In genomic region chrX:154719132-154719675, GRCh38 we compare ENCODE assay signal across 9 cellular contexts. TPM values are rescaled to one million over a fixed set of nuclear protein-coding genes. Genes with fewer than 3 reads are reported as not detected.
A peak's percentile ranks its signal among the peaks of the same experiment; 100 is the strongest.
DNase-seq lines count a peak whose midpoint lies in the region; ATAC-seq, FAIRE-seq and TF ChIP-seq lines count a peak whose summit lies in the region.
"Had no signal": no experiment of that assay in that cellular context is flagged by ENCODE, and none has a peak within 500 bp of the region (broad histone marks: within the 10 kb centered on the region; RNA-seq: fewer than 3 reads in every experiment).

No MANE protein-coding gene starts in this region.

- no peaks in the 10 kb centered on the region for H3K36me3 Mint-ChIP-seq in astrocyte (ENCODE audit: low read depth, unreplicated experiment)

- no peak overlapping the region for H3K4me3 Mint-ChIP-seq in astrocyte (ENCODE audit: unreplicated experiment)

- peaks cover 4% of the 10 kb centered on the region for H3K9me3 Mint-ChIP-seq in astrocyte (ENCODE audit: unreplicated experiment)

- ATAC-seq in Panc1: no peak
- ATAC-seq in GM21737 (IDR thresholded peaks at IDR 0.05; ENCODE audit: unreplicated experiment): no peak

- DNase-seq in GDM1 (lab: John Stamatoyannopoulos, UW): peak; percentile 50
- no peak for DNase-seq in Panc1 (ENCODE audit: low read depth, low spot score)
- DNase-seq in astrocyte (ENCODE audit: low read depth): peak; percentile 81
- DNase-seq in WERI-Rb-1: no peak
- no peak for DNase-seq in BE2C
- no peak for DNase-seq in NCI-H748 treated with DMSO at 0.1 percent for 48 hours (lab: John Stamatoyannopoulos, UW)

- CTCF ChIA-PET in Panc1 (lab: Charles Lee): interaction anchor here (1.6 kb wide), 1 partner anchor 29 kb away, joined by 4 read pairs; no protein-coding TSS in a partner anchor

- no peak for TF ChIP-seq CTCF in Panc1 (IDR thresholded peaks at IDR 0.05)
- TF ChIP-seq CTCF in astrocyte (IDR thresholded peaks at IDR 0.05; ENCODE audit: insufficient read depth, low read depth, low read length): no peak
- TF ChIP-seq CTCF in neutrophil (IDR thresholded peaks at IDR 0.05): no peak
- TF ChIP-seq CTCF in WERI-Rb-1 (IDR thresholded peaks at IDR 0.05; ENCODE audit: low read depth, low read length): no peak
- no peak for TF ChIP-seq CTCF in BE2C (IDR thresholded peaks at IDR 0.05; ENCODE audit: low read depth, low read length)

- no peaks in the 10 kb centered on the region for H3K9me3 ChIP-seq in Panc1 (ENCODE audit: control insufficient read depth, insufficient read depth, low read depth, low read length)
- no peaks in the 10 kb centered on the region for H3K9me3 ChIP-seq in astrocyte (ENCODE audit: insufficient read depth, low read depth, low read length)
- no peaks in the 10 kb centered on the region for H3K9me3 ChIP-seq in neutrophil
- H3K9me3 ChIP-seq in WERI-Rb-1 (ENCODE audit: severe bottlenecking): no peaks in the 10 kb centered on the region
- H3K9me3 ChIP-seq in BE2C: no peaks in the 10 kb centered on the region

- peak overlapping the region; percentile 68 for H3K27ac Mint-ChIP-seq in astrocyte (ENCODE audit: unreplicated experiment)

- intact Hi-C loops in Panc1 (cut with micrococcal nuclease; ENCODE audit: unreplicated experiment): no loop called here

- H3K27ac ChIP-seq in Panc1 (ENCODE audit: low read length) (peak overlapping the region; percentile 17; the same call in 1 of the 2 replicates), astrocyte (ENCODE audit: low read depth, low read length) (no peak overlapping the region), neutrophil (peak overlapping the region; percentile 88), WERI-Rb-1 (no peak overlapping the region)

- in situ Hi-C loops in Panc1 (cut with HindIII; ENCODE audit: low pct_unique_long_range_greater_than_20kb, low sequenced_read_pairs): loop anchor here (5.0 kb wide), 1 partner anchor 42 kb away; no protein-coding TSS in a partner anchor

- no peak overlapping the region for H2AFZ ChIP-seq in astrocyte (ENCODE audit: low read depth, low read length)

- H3K4me3 ChIP-seq in Panc1 (ENCODE audit: low read depth in 2 of 2, low read length in 2 of 2) (no peak overlapping the region), astrocyte (ENCODE audit: insufficient read depth, low read depth, low read length) (no peak overlapping the region), neutrophil (ENCODE audit: low read depth in 1 of 2, low read length in 1 of 2) (peak overlapping the region; percentile 32 to 52), WERI-Rb-1 (ENCODE audit: low read depth, low read length) (no peak overlapping the region), BE2C (ENCODE audit: low read depth, low read length) (no peak overlapping the region)

- peaks cover 7% of the 10 kb centered on the region for H3K4me1 Mint-ChIP-seq in astrocyte (ENCODE audit: low read depth, unreplicated experiment)

- peak overlapping the region; percentile 39 for H3K4me2 ChIP-seq in astrocyte (ENCODE audit: low read length)

- no TSS peak for BruUV-seq in Panc1 (replicated peaks; lab: Mats Ljungman, UMichigan)

- H3K27me3 ChIP-seq in Panc1 (ENCODE audit: control insufficient read depth, insufficient read depth, low read length) (no peaks in the 10 kb centered on the region), astrocyte (ENCODE audit: insufficient read depth, low read length) (no peaks in the 10 kb centered on the region), neutrophil (no peaks in the 10 kb centered on the region), WERI-Rb-1 (ENCODE audit: insufficient read depth, low read depth, severe bottlenecking) (peaks cover 2% of the 10 kb centered on the region), BE2C (no peaks in the 10 kb centered on the region)

- H3K4me1 ChIP-seq in Panc1 (ENCODE audit: control insufficient read depth, insufficient read depth, low read length) (peaks cover 10% of the 10 kb centered on the region), astrocyte (ENCODE audit: insufficient read depth, low read length) (peaks cover 19% of the 10 kb centered on the region), neutrophil (ENCODE audit: control insufficient read depth in 1 of 2, insufficient read depth in 1 of 2, low read depth in 1 of 2, low read length in 1 of 2) (peaks cover 72 to 80% of the 10 kb centered on the region in 2 experiments), BE2C (no peaks in the 10 kb centered on the region)

- no peaks in the 10 kb centered on the region for H3K79me2 ChIP-seq in astrocyte (ENCODE audit: insufficient read depth, low read length)

- POLR2A ChIA-PET in Panc1 (lab: Charles Lee): interaction anchor here (0.6 kb wide), 1 partner anchor 407 kb away, joined by 3 read pairs; no protein-coding TSS in a partner anchor

- no peaks in the 10 kb centered on the region for H3K27me3 Mint-ChIP-seq in astrocyte (ENCODE audit: low read depth, unreplicated experiment)

- H4K20me1 ChIP-seq in astrocyte (ENCODE audit: insufficient read depth, low read length): no peaks in the 10 kb centered on the region

- no peaks in the 10 kb centered on the region for H3K36me3 ChIP-seq in Panc1 (ENCODE audit: control insufficient read depth, insufficient read depth, low read length)
- no peaks in the 10 kb centered on the region for H3K36me3 ChIP-seq in astrocyte (ENCODE audit: insufficient read depth, low read length)
- no peaks in the 10 kb centered on the region for H3K36me3 ChIP-seq in neutrophil
- no peaks in the 10 kb centered on the region for H3K36me3 ChIP-seq in WERI-Rb-1
- no peaks in the 10 kb centered on the region for H3K36me3 ChIP-seq in BE2C

- H3K9ac ChIP-seq in astrocyte (ENCODE audit: low read length): no peak overlapping the region

- peak; percentile 65 for FAIRE-seq in astrocyte (lab: Jason Lieb, UNC)
- FAIRE-seq: islet of Langerhans had no signal

RNA-seq across cellular contexts. Expression of gene GAB3, which starts 31.7 kb away (rescaled TPM):
- total RNA-seq in Panc1 (2021; ENCODE audit: unreplicated experiment) (8.2 TPM), astrocyte (1.7 TPM in 2 replicates)
- polyA plus RNA-seq in Panc1 (2012; ENCODE audit: insufficient read length): 2.9 TPM
- polyA plus RNA-seq in BE2C (2012; ENCODE audit: insufficient read depth, insufficient read length, low read depth): 0.45 TPM

RNA-seq across cellular contexts. Expression of gene DKC1, which starts 43.5 kb away (rescaled TPM):
- 179 TPM for total RNA-seq in Panc1 (2021; ENCODE audit: unreplicated experiment)
- 131 TPM for polyA plus RNA-seq in Panc1 (2012; ENCODE audit: insufficient read length)
- total RNA-seq in astrocyte: 52.0 and 60.5 TPM in 2 replicates
- polyA plus RNA-seq in BE2C (2012; ENCODE audit: insufficient read depth, insufficient read length, low read depth): 134 TPM

Comparison
In these comparisons a context has a peak if more than half of its experiments do, and no peak if none do; other contexts are left out.
1. DNase-seq: peak in GDM1 (single experiment) and astrocyte (single experiment); none in Panc1 (single experiment), WERI-Rb-1 (single experiment), BE2C (single experiment) and NCI-H748 treated with DMSO at 0.1 percent for 48 hours (single experiment).
2. H3K27ac ChIP-seq: peak in Panc1 (single experiment) and neutrophil (single experiment); none in astrocyte (single experiment) and WERI-Rb-1 (single experiment).
3. H3K4me3 ChIP-seq: peak in neutrophil (2 of 2); none in Panc1 (0 of 2), astrocyte (single experiment), WERI-Rb-1 (single experiment) and BE2C (single experiment).